ENCODE assay signal across 1 cellular context in genomic region chr18:35481960-35482366, GRCh38.
TF ChIP-seq lines count a peak whose summit lies in the region.

No MANE protein-coding gene starts in this region.

TF ChIP-seq in liver, 16 proteins besides CTCF, POLR2A, EP300 and RAD21 (continued from another document):
- peak; percentile 74 for TF ChIP-seq ZBTB33 (IDR thresholded peaks at IDR 0.05)
- TF ChIP-seq ATF3 (IDR thresholded peaks at IDR 0.05), result peak; percentile 44
- TF ChIP-seq JUND (IDR thresholded peaks at IDR 0.05), result peak; percentile 87 to 92
- peak; percentile 84 for TF ChIP-seq YY1 (IDR thresholded peaks at IDR 0.05)
- peak; percentile 55 for TF ChIP-seq NR2F2 (IDR thresholded peaks at IDR 0.05)
